ENCODE assay signal across 9 cellular contexts in genomic region chr22:46770726-46771125, GRCh38. TPM values are rescaled to one million over a fixed set of nuclear protein-coding genes. Genes with fewer than 3 reads are reported as not detected.
DNase-seq lines count a peak whose midpoint lies in the region; ATAC-seq and TF ChIP-seq lines count a peak whose summit lies in the region.
"Had no signal": no experiment of that assay in that cellular context is flagged by ENCODE, and none has a peak within 500 bp of the region (broad histone marks: within the 10 kb centered on the region; RNA-seq: fewer than 3 reads in every experiment).

No MANE protein-coding gene starts in this region.

- H2AFZ ChIP-seq in OCI-LY1 (ENCODE audit: low read length) = no peak overlapping the region

- no peak overlapping the region for H3K4me3 ChIP-seq in CD4-positive, CD25-positive, alpha-beta regulatory T cell (ENCODE audit: low read depth, low read length)
- H3K4me3 ChIP-seq in OCI-LY1 (ENCODE audit: low read depth, low read length, poor library complexity, severe bottlenecking) = peak overlapping the region; percentile 51

- no peaks in the 10 kb centered on the region for H3F3A ChIP-seq in OCI-LY1 (ENCODE audit: insufficient read depth, low read length)

- H3K9me3 Mint-ChIP-seq in CD4-positive, CD25-positive, alpha-beta regulatory T cell = peaks cover 0 to 1% (median 0%) of the 10 kb centered on the region in 7 donors
- H3K9me3 Mint-ChIP-seq in nephron progenitor cell = no peaks in the 10 kb centered on the region

- TF ChIP-seq CTCF in OCI-LY1 (IDR thresholded peaks at IDR 0.05; ENCODE audit: low read length) (no peak), nephron progenitor cell (IDR thresholded peaks at IDR 0.05) (no peak)

- peaks cover 10% of the 10 kb centered on the region for H3K79me2 ChIP-seq in OCI-LY1 (ENCODE audit: insufficient read depth, low read length)

- H3K9ac ChIP-seq in OCI-LY1 (ENCODE audit: low read length) = peak overlapping the region; percentile 69

- peak overlapping the region; percentile 34 to 57 (median 44) for H3K4me3 Mint-ChIP-seq in CD4-positive, CD25-positive, alpha-beta regulatory T cell
- H3K4me3 Mint-ChIP-seq in nephron progenitor cell = no peak overlapping the region

- peak overlapping the region; percentile 56 for H3K27ac ChIP-seq in CD4-positive, CD25-positive, alpha-beta regulatory T cell (ENCODE audit: insufficient read depth, low read length, poor library complexity, severe bottlenecking)
- peak overlapping the region; percentile 97 for H3K27ac ChIP-seq in OCI-LY1 (ENCODE audit: low read depth, low read length, poor library complexity, severe bottlenecking)

- no peaks in the 10 kb centered on the region for H3K27me3 ChIP-seq in CD4-positive, CD25-positive, alpha-beta regulatory T cell (ENCODE audit: control insufficient read depth, insufficient read depth, low read length)
- no peaks in the 10 kb centered on the region for H3K27me3 ChIP-seq in OCI-LY1 (ENCODE audit: insufficient read depth, low read length)

- no peak for ATAC-seq in CD4-positive, CD25-positive, alpha-beta regulatory T cell (ENCODE audit: low read depth in 2 of 2)
- ATAC-seq in left colon = no peak

- peak in 1 of 3 donors; percentile 28 for DNase-seq in CD4-positive, CD25-positive, alpha-beta regulatory T cell
- DNase-seq in dermis blood vessel endothelial cell (peak; percentile 65), nephron progenitor cell (no peak), left colon (no peak), NCI-H526 treated with DMSO at 0.1 percent for 48 hours (lab: John Stamatoyannopoulos, UW) (no peak), NCI-H226 (no peak)
- DNase-seq in stimulated activated naive CD4-positive, alpha-beta T cell (lab: John Stamatoyannopoulos, UW) = no peak
- DNase-seq: NCI-H1436 treated with DMSO at 0.1 percent for 48 hours had no signal

- intact Hi-C loops in left colon (cut with DNase I, micrococcal nuclease) = no loop called here

- peaks cover 4% of the 10 kb centered on the region for H3K27me3 Mint-ChIP-seq in CD4-positive, CD25-positive, alpha-beta regulatory T cell
- no peaks in the 10 kb centered on the region for H3K27me3 Mint-ChIP-seq in nephron progenitor cell (ENCODE audit: low read depth, poor library complexity)

- H3K4me2 ChIP-seq in OCI-LY1 (ENCODE audit: low read length) = peak overlapping the region; percentile 69

- H3K4me1 Mint-ChIP-seq in CD4-positive, CD25-positive, alpha-beta regulatory T cell = peaks cover 21 to 82% (median 51%) of the 10 kb centered on the region in 4 donors
- H3K4me1 Mint-ChIP-seq in nephron progenitor cell = peaks cover 60% of the 10 kb centered on the region

- peaks cover 14% of the 10 kb centered on the region for H3K36me3 Mint-ChIP-seq in CD4-positive, CD25-positive, alpha-beta regulatory T cell
- H3K36me3 Mint-ChIP-seq in nephron progenitor cell (ENCODE audit: low read depth) = no peaks in the 10 kb centered on the region

- H4K20me1 ChIP-seq in OCI-LY1 (ENCODE audit: insufficient read depth, low read length) = no peaks in the 10 kb centered on the region

- no peaks in the 10 kb centered on the region for H3K9me3 ChIP-seq in CD4-positive, CD25-positive, alpha-beta regulatory T cell (ENCODE audit: control insufficient read depth in 2 of 2, low read length in 2 of 2)
- H3K9me3 ChIP-seq in OCI-LY1 (ENCODE audit: low read length) = no peaks in the 10 kb centered on the region

- no peaks in the 10 kb centered on the region for H3K9me2 ChIP-seq in OCI-LY1 (ENCODE audit: low read depth, low read length)

- H3K27ac Mint-ChIP-seq in CD4-positive, CD25-positive, alpha-beta regulatory T cell = peak overlapping the region; percentile 45 to 94 (median 86)
- H3K27ac Mint-ChIP-seq in nephron progenitor cell = peak overlapping the region; percentile 50

- peaks cover 2% of the 10 kb centered on the region for H3K36me3 ChIP-seq in CD4-positive, CD25-positive, alpha-beta regulatory T cell (ENCODE audit: control insufficient read depth, insufficient read depth, low read length)
- H3K36me3 ChIP-seq in OCI-LY1 (ENCODE audit: insufficient read depth, low read length) = no peaks in the 10 kb centered on the region

- peaks cover 43% of the 10 kb centered on the region for H3K4me1 ChIP-seq in CD4-positive, CD25-positive, alpha-beta regulatory T cell (ENCODE audit: control insufficient read depth, insufficient read depth, low read length, poor library complexity, severe bottlenecking)
- H3K4me1 ChIP-seq in OCI-LY1 (ENCODE audit: insufficient read depth, low read length, severe bottlenecking) = peaks cover 86% of the 10 kb centered on the region

RNA-seq across cellular contexts. Expression of gene TBC1D22A, which starts 8.3 kb away (rescaled TPM):
- total RNA-seq in CD4-positive, CD25-positive, alpha-beta regulatory T cell = 42.5 TPM
- 10 to 100 TPM; 19.8 to 34.0 (median 23.0) TPM for polyA plus RNA-seq in CD4-positive, CD25-positive, alpha-beta regulatory T cell
- total RNA-seq in dermis blood vessel endothelial cell (19.4 and 23.8 TPM in 2 replicates), left colon (10 to 100 TPM; 40.7 to 45.2 TPM)

RNA-seq across cellular contexts. Expression of gene CERK, which starts 32.7 kb away (rescaled TPM):
- 105 TPM for total RNA-seq in CD4-positive, CD25-positive, alpha-beta regulatory T cell
- 10 to 100 TPM; 75.5 to 94.3 (median 81.5) TPM for polyA plus RNA-seq in CD4-positive, CD25-positive, alpha-beta regulatory T cell
- total RNA-seq in dermis blood vessel endothelial cell (87.8 and 106 TPM in 2 replicates), left colon (10 to 100 TPM; 35.4 to 39.9 TPM)
